In genomic region chr9:4762889-4763521, GRCh38 we compare ENCODE assay signal across 1 cellular context.
TF ChIP-seq lines count a peak whose summit lies in the region.

No MANE protein-coding gene starts in this region.

TF ChIP-seq in IMR-90, 13 proteins besides CTCF, POLR2A, EP300 and RAD21:
- no peak for TF ChIP-seq ELK1 (IDR thresholded peaks at IDR 0.05; ENCODE audit: borderline replicate concordance, low read depth, low read length)
- TF ChIP-seq NFE2L2 (IDR thresholded peaks at IDR 0.05; ENCODE audit: low read depth, low read length) = no peak
- no peak for TF ChIP-seq USF2 (IDR thresholded peaks at IDR 0.05; ENCODE audit: low read depth, low read length)
- TF ChIP-seq CEBPB (IDR thresholded peaks at IDR 0.05; ENCODE audit: low read depth, low read length) = no peak
